ENCODE assay signal across 37 cellular contexts in genomic region chr2:12693509-12693908, GRCh38. TPM values are rescaled to one million over a fixed set of nuclear protein-coding genes. Genes with fewer than 3 reads are reported as not detected.
DNase-seq lines count a peak whose midpoint lies in the region; ATAC-seq, FAIRE-seq and TF ChIP-seq lines count a peak whose summit lies in the region.
"Had no signal": no experiment of that assay in that cellular context is flagged by ENCODE, and none has a peak within 500 bp of the region (broad histone marks: within the 10 kb centered on the region; RNA-seq: fewer than 3 reads in every experiment).

No MANE protein-coding gene starts in this region.

- H3K9me3 ChIP-seq in keratinocyte (ENCODE audit: control insufficient read depth, low read depth, low read length): peaks cover 2% of the 10 kb centered on the region
- H3K9me3 ChIP-seq in Peyer's patch: no peaks in the 10 kb centered on the region
- H3K9me3 ChIP-seq in SJCRH30 (replicated peaks): peaks cover 6% of the 10 kb centered on the region; the same call in 1 of the 2 replicates
- H3K9me3 ChIP-seq: BE2C, Caco-2 had no signal

- H3K4me1 Mint-ChIP-seq in osteocyte (ENCODE audit: unreplicated experiment): no peaks in the 10 kb centered on the region
- H3K4me1 Mint-ChIP-seq: B cell; CD8-positive, alpha-beta memory T cell had no signal

- no peaks in the 10 kb centered on the region for H3K36me3 ChIP-seq in bronchial epithelial cell (ENCODE audit: control insufficient read depth, insufficient read depth, low read length)
- H3K36me3 ChIP-seq in keratinocyte (ENCODE audit: control insufficient read depth in 2 of 2, extremely low read depth in 1 of 2, insufficient read depth in 2 of 2, low read length in 2 of 2): no peaks in the 10 kb centered on the region
- H3K36me3 ChIP-seq in Peyer's patch: no peaks in the 10 kb centered on the region
- H3K36me3 ChIP-seq in SJCRH30: no peaks in the 10 kb centered on the region
- H3K36me3 ChIP-seq: BE2C; BLaER1; BLaER1 treated with 17β-estradiol and CSF1 and Interleukin-3, amounts not matched to agents 10 nM and 100 nM had no signal

- no peak overlapping the region for H3K4me2 ChIP-seq in keratinocyte (ENCODE audit: control insufficient read depth, extremely low read depth, insufficient read depth, low read depth, low read length)
- H3K4me2 ChIP-seq: A549; BLaER1; BLaER1 treated with 17β-estradiol and CSF1 and Interleukin-3, amounts not matched to agents 10 nM and 100 nM had no signal

- no peaks in the 10 kb centered on the region for H3K9me1 ChIP-seq in keratinocyte (ENCODE audit: control insufficient read depth, extremely low read depth, insufficient read depth, low read length)

- no peak overlapping the region for H3K27ac Mint-ChIP-seq in osteocyte (ENCODE audit: unreplicated experiment)
- H3K27ac Mint-ChIP-seq: B cell; CD14-positive monocyte; CD4-positive, alpha-beta memory T cell; CD4-positive, alpha-beta T cell; CD4-positive, CD25-positive, alpha-beta regulatory T cell; CD8-positive, alpha-beta memory T cell; CD8-positive, alpha-beta T cell had no signal

- no peaks in the 10 kb centered on the region for H3K27me3 Mint-ChIP-seq in osteocyte (ENCODE audit: unreplicated experiment)
- H3K27me3 Mint-ChIP-seq: B cell; CD4-positive, alpha-beta memory T cell; CD4-positive, alpha-beta T cell had no signal

- dilution Hi-C loops in keratinocyte (cut with MboI; ENCODE audit: extremely low pct_ligation_motif_present, low sequenced_read_pairs): no loop called here

- ATAC-seq in foreskin keratinocyte: peak; percentile 57
- ATAC-seq: A549; CD8-positive, alpha-beta T cell had no signal

- TF ChIP-seq CTCF in bronchial epithelial cell (IDR thresholded peaks at IDR 0.05; ENCODE audit: insufficient read depth, low read length, severe bottlenecking): no peak
- TF ChIP-seq CTCF in epithelial cell of esophagus (IDR thresholded peaks at IDR 0.05; ENCODE audit: insufficient read depth, low read depth, low read length, missing control alignments): no peak
- no peak for TF ChIP-seq CTCF in foreskin keratinocyte (conservative IDR thresholded peaks at IDR 0.05)
- no peak for TF ChIP-seq CTCF in keratinocyte (optimal IDR thresholded peaks at IDR 0.05 in 1 of 3, IDR thresholded peaks at IDR 0.05 in 1 of 3, conservative IDR thresholded peaks at IDR 0.05 in 1 of 3; ENCODE audit: extremely low read depth in 1 of 3, insufficient read depth in 2 of 3, low read length in 3 of 3)
- TF ChIP-seq CTCF in Peyer's patch (IDR thresholded peaks at IDR 0.05): no peak
- no peak for TF ChIP-seq CTCF in osteocyte (IDR thresholded peaks at IDR 0.05)

- no peaks in the 10 kb centered on the region for H4K20me1 ChIP-seq in keratinocyte (ENCODE audit: control insufficient read depth, extremely low read depth, insufficient read depth, low read length)
- H4K20me1 ChIP-seq: BLaER1; BLaER1 treated with 17β-estradiol and CSF1 and Interleukin-3, amounts not matched to agents 10 nM and 100 nM had no signal

- H3K27ac ChIP-seq in foreskin keratinocyte: no peak overlapping the region
- H3K27ac ChIP-seq in keratinocyte (ENCODE audit: control insufficient read depth, insufficient read depth, low read length): no peak overlapping the region
- no peak overlapping the region for H3K27ac ChIP-seq in Peyer's patch
- H3K27ac ChIP-seq in SJCRH30: no peak overlapping the region
- H3K27ac ChIP-seq: 22Rv1; A549; BLaER1; BLaER1 treated with 17β-estradiol and CSF1 and Interleukin-3, amounts not matched to agents 10 nM and 100 nM; C4-2B had no signal

- H3K4me1 ChIP-seq in foreskin keratinocyte (peaks cover 10% of the 10 kb centered on the region), keratinocyte (ENCODE audit: control insufficient read depth, extremely low read depth, insufficient read depth, low read length) (peaks cover 4% of the 10 kb centered on the region), Peyer's patch (no peaks in the 10 kb centered on the region), SJCRH30 (no peaks in the 10 kb centered on the region)
- H3K4me1 ChIP-seq: A549; BE2C; BLaER1; BLaER1 treated with 17β-estradiol and CSF1 and Interleukin-3, amounts not matched to agents 10 nM and 100 nM; Caco-2 had no signal

- FAIRE-seq in bronchial epithelial cell (lab: Jason Lieb, UNC) (no peak), keratinocyte (lab: Jason Lieb, UNC) (peak; percentile 43), GM12892 (lab: Jason Lieb, UNC) (no peak)
- FAIRE-seq: A204.1, A549, D721Med had no signal

- TF ChIP-seq POLR2A in Peyer's patch (IDR thresholded peaks at IDR 0.05) (no peak), GM12892 (IDR thresholded peaks at IDR 0.05; ENCODE audit: low read depth, low read length) (no peak)

- H3K9me3 Mint-ChIP-seq in osteocyte (ENCODE audit: unreplicated experiment): peaks cover 17% of the 10 kb centered on the region

- DNase-seq in bronchial epithelial cell (ENCODE audit: low read depth): peak; percentile 13
- peak; percentile 45 for DNase-seq in epithelial cell of esophagus (ENCODE audit: low read depth)
- DNase-seq in foreskin keratinocyte: peak in 1 of 2 donors; percentile 52
- DNase-seq in keratinocyte (ENCODE audit: low read depth, low spot score): no peak
- no peak for DNase-seq in Peyer's patch
- DNase-seq in osteocyte (ENCODE audit: extremely low spot score, unreplicated experiment): no peak
- no peak for DNase-seq in SJCRH30
- no peak for DNase-seq in GM12892 (ENCODE audit: insufficient read length)
- DNase-seq: 8988T; ACHN; AML-193; BE2C; C1 segment of cervical spinal cord; Caco-2; Calu3; CD4-positive, alpha-beta memory T cell; CD4-positive, alpha-beta T cell; CD4-positive, CD25-positive, alpha-beta regulatory T cell; CD8-positive, alpha-beta memory T cell; CD8-positive, alpha-beta T cell; COR-L47; DMS 273 treated with DMSO at 0.1 percent for 48 hours; DMS153; DMS53; DMS79; DMS79 treated with DMSO at 0.1 percent for 48 hours; DND-41; EL had no signal

- H3K79me2 ChIP-seq in keratinocyte (ENCODE audit: control insufficient read depth, insufficient read depth, low read length): no peaks in the 10 kb centered on the region

- no peak overlapping the region for H3K4me3 Mint-ChIP-seq in osteocyte (ENCODE audit: unreplicated experiment)
- H3K4me3 Mint-ChIP-seq: B cell; CD14-positive monocyte; CD4-positive, alpha-beta memory T cell; CD4-positive, alpha-beta T cell; CD4-positive, CD25-positive, alpha-beta regulatory T cell; CD8-positive, alpha-beta memory T cell; CD8-positive, alpha-beta T cell had no signal

- no peak overlapping the region for H3K9ac ChIP-seq in keratinocyte (ENCODE audit: control insufficient read depth, extremely low read depth, insufficient read depth, low read length)
- H3K9ac ChIP-seq: BLaER1; BLaER1 treated with 17β-estradiol and CSF1 and Interleukin-3, amounts not matched to agents 10 nM and 100 nM had no signal

- H3K36me3 Mint-ChIP-seq in osteocyte (ENCODE audit: unreplicated experiment): no peaks in the 10 kb centered on the region
- H3K36me3 Mint-ChIP-seq: CD14-positive monocyte; CD8-positive, alpha-beta T cell had no signal

- H3K27me3 ChIP-seq in bronchial epithelial cell (ENCODE audit: control insufficient read depth, insufficient read depth, low read length): no peaks in the 10 kb centered on the region
- H3K27me3 ChIP-seq in foreskin keratinocyte: no peaks in the 10 kb centered on the region
- no peaks in the 10 kb centered on the region for H3K27me3 ChIP-seq in keratinocyte (ENCODE audit: control insufficient read depth, extremely low read depth, insufficient read depth, low read length)
- no peaks in the 10 kb centered on the region for H3K27me3 ChIP-seq in Peyer's patch
- no peaks in the 10 kb centered on the region for H3K27me3 ChIP-seq in SJCRH30
- H3K27me3 ChIP-seq: BE2C; BLaER1; BLaER1 treated with 17β-estradiol and CSF1 and Interleukin-3, amounts not matched to agents 10 nM and 100 nM had no signal

- H3K4me3 ChIP-seq in bronchial epithelial cell (ENCODE audit: low read depth, low read length): no peak overlapping the region
- no peak overlapping the region for H3K4me3 ChIP-seq in epithelial cell of esophagus (ENCODE audit: low read length)
- H3K4me3 ChIP-seq in keratinocyte (ENCODE audit: control insufficient read depth in 2 of 3, extremely low read depth in 1 of 3, insufficient read depth in 2 of 3, low read depth in 1 of 3, low read length in 3 of 3): no peak overlapping the region
- H3K4me3 ChIP-seq in Peyer's patch: no peak overlapping the region
- no peak overlapping the region for H3K4me3 ChIP-seq in SJCRH30
- H3K4me3 ChIP-seq: A549; BLaER1; BLaER1 treated with 17β-estradiol and CSF1 and Interleukin-3, amounts not matched to agents 10 nM and 100 nM had no signal

- no peak overlapping the region for H2AFZ ChIP-seq in keratinocyte (ENCODE audit: control insufficient read depth, low read length)

RNA-seq across cellular contexts. Expression of gene TRIB2, which starts 23.2 kb away (rescaled TPM):
- total RNA-seq in bronchial epithelial cell (6.5 and 7.6 TPM in 2 replicates), foreskin keratinocyte (5.0 and 5.9 TPM in 2 replicates), Peyer's patch (10 to 100 TPM in 3 of 4 donors, 1 to 10 TPM in 1; 6.8 to 58.6 (median 12.6) TPM), osteocyte (142 and 146 TPM in 2 replicates)
- polyA plus RNA-seq in foreskin keratinocyte (2.9 and 3.7 TPM in 2 replicates), keratinocyte (4.6 to 8.8 TPM (median 7.7 TPM) in 3 replicates)
- polyA plus RNA-seq in keratinocyte (2011; ENCODE audit: low read depth): 1.1 TPM
- polyA plus RNA-seq in keratinocyte (2011; cell fraction: cytosol; rRNA removed): 4.7 and 4.8 TPM in 2 replicates
- 14.6 and 18.5 TPM in 2 replicates for polyA plus RNA-seq in keratinocyte (2011; cell fraction: nucleus; rRNA removed)
- polyA plus RNA-seq in keratinocyte (2012; ENCODE audit: low replicate concordance): 2.0 and 9.6 TPM in 2 replicates
- polyA minus RNA-seq in keratinocyte: 4.8 to 7.4 TPM (median 6.8 TPM) in 3 replicates
- polyA minus RNA-seq in keratinocyte (2011; cell fraction: cytosol; rRNA and poly(A)+ RNA removed): 6.9 TPM
- 8.1 and 9.8 TPM in 2 replicates for polyA minus RNA-seq in keratinocyte (2011; cell fraction: nucleus; rRNA and poly(A)+ RNA removed)
- total RNA-seq in SJCRH30 (2014; rRNA removed; shearing (Covaris generic)): 63.7 and 67.9 TPM in 2 replicates
- polyA plus RNA-seq in GM12892 (2012; ENCODE audit: missing spikeins): 2.2 TPM

Comparison
In these comparisons a context has a peak if more than half of its experiments do, and no peak if none do; other contexts are left out.
1. DNase-seq: peak in bronchial epithelial cell (single experiment) and epithelial cell of esophagus (single experiment); none in keratinocyte (single experiment), Peyer's patch (0 of 3), osteocyte (single experiment), SJCRH30 (0 of 2) and GM12892 (single experiment).